ENCODE assay signal across 25 cellular contexts in genomic region chr2:128809880-128810279, GRCh38.
"Had no signal": no experiment of that assay in that cellular context is flagged by ENCODE, and none has a peak within 500 bp of the region (broad histone marks: within the 10 kb centered on the region; RNA-seq: fewer than 3 reads in every experiment).

No MANE protein-coding gene starts in this region.

- H3K4me1 ChIP-seq: parathyroid adenoma, testis, transverse colon had no signal

- H3K79me2 ChIP-seq: parathyroid adenoma had no signal

- H2AFZ ChIP-seq: parathyroid adenoma had no signal

- H3K4me3 ChIP-seq: testis, transverse colon had no signal

- H3K36me3 Mint-ChIP-seq: activated naive CD4-positive, alpha-beta T cell treated with anti-CD3 and anti-CD28 coated beads, Interleukin-2, amount 50 U/mL, for 72 hours; naive thymus-derived CD4-positive, alpha-beta T cell had no signal

- H3K9me3 ChIP-seq: testis, transverse colon had no signal

- H3K27me3 Mint-ChIP-seq: activated CD8-positive, alpha-beta T cell treated with anti-CD3 and anti-CD28 coated beads for 36 hours; T-helper 17 cell had no signal

- H3K27me3 ChIP-seq: testis, transverse colon had no signal

- DNase-seq: activated B cell treated with CpG ODN at 0.5 μM for 24 hours; activated CD4-positive, alpha-beta T cell treated with anti-CD3 and anti-CD28 coated beads, Interleukin-2, amount 50 U/mL, for 1 hour; activated CD8-positive, alpha-beta T cell treated with anti-CD3 and anti-CD28 coated beads for 36 hours; activated naive CD4-positive, alpha-beta T cell; activated T-cell treated with anti-CD3 and anti-CD28 coated beads for 4 hours; activated T-cell treated with anti-CD3 and anti-CD28 coated beads, Interleukin-2, amount 50 U/mL, for 72 hours; dermis blood vessel endothelial cell; effector CD4-positive, alpha-beta T cell; erythroblast; foreskin melanocyte; islet precursor cell; left cardiac atrium; left ventricle myocardium superior; midbrain; naive thymus-derived CD4-positive, alpha-beta T cell; occipital lobe; right cardiac atrium; stimulated activated CD4-positive, alpha-beta T cell treated with anti-CD3 and anti-CD28 coated beads, Interleukin-2, amount 100 ng/mL, for 48 hours; stimulated activated naive CD4-positive, alpha-beta T cell treated with Interleukin-2 at 50 U/mL for 16 hours; T-helper 17 cell; testis; transverse colon had no signal

- H3K4me3 Mint-ChIP-seq: activated B cell treated with CpG ODN at 0.5 μM for 24 hours; activated CD8-positive, alpha-beta T cell treated with anti-CD3 and anti-CD28 coated beads for 36 hours; activated T-cell treated with anti-CD3 and anti-CD28 coated beads, Interleukin-2, amount 50 U/mL, for 72 hours; naive thymus-derived CD4-positive, alpha-beta T cell; neural crest cell; T-helper 17 cell had no signal

- H3K27ac ChIP-seq: parathyroid adenoma, testis, transverse colon had no signal

- H3K4me1 Mint-ChIP-seq: activated B cell treated with CpG ODN at 0.5 μM for 24 hours, neural crest cell, T-helper 17 cell had no signal

- H3K36me3 ChIP-seq: transverse colon had no signal

- ATAC-seq: activated CD8-positive, alpha-beta T cell treated with anti-CD3 and anti-CD28 coated beads for 36 hours; activated naive CD4-positive, alpha-beta T cell treated with anti-CD3 and anti-CD28 coated beads, Interleukin-2, amount 50 U/mL, for 72 hours; activated T-cell treated with anti-CD3 and anti-CD28 coated beads, Interleukin-2, amount 50 U/mL, for 72 hours; left ventricle myocardium superior; naive thymus-derived CD4-positive, alpha-beta T cell; T-helper 17 cell had no signal

- H3K27ac Mint-ChIP-seq: activated B cell treated with CpG ODN at 0.5 μM for 24 hours; activated CD8-positive, alpha-beta T cell treated with anti-CD3 and anti-CD28 coated beads for 36 hours; activated naive CD4-positive, alpha-beta T cell treated with anti-CD3 and anti-CD28 coated beads, Interleukin-2, amount 50 U/mL, for 72 hours; activated T-cell treated with anti-CD3 and anti-CD28 coated beads, Interleukin-2, amount 50 U/mL, for 72 hours; naive thymus-derived CD4-positive, alpha-beta T cell; T-helper 17 cell had no signal

- H3K9ac ChIP-seq: parathyroid adenoma had no signal
